ENCODE assay signal across 9 cellular contexts in the genomic region with DNA sequence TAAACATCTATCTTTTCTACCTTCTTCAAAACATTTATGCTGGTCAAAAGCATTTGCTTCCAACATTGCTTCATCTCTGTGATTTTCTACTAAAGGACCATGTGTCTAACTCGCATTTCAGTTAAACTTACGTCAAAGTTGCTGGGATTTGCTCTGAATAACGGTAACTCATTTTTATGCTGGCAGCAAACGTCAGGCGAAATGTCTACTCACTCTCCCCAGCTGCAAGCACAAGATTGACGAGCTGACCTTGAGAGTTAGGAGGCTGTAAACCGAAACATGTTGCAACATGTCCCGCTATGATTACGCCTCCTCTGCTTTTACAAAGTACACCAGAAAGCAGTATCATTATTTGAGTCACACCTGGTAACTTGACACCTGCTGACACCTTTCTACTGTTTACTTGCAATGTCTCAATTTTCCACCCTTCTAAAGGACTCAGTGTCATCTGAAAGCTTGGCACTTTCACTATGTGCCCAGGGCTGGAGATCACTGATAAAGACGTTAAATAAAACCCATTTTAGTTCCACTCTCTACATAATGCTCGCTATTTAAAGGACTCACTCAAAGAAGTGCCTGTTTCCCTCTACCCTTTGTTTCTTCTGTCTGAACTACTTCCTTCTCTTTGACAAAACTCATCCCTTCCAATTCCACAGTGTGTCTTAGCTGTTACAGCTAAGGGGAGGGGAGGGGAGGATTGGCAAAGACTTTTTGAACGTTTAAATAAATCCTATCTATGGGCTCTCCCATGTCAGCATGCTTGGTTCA.
DNase-seq lines count a peak whose midpoint lies in the region; ATAC-seq and TF ChIP-seq lines count a peak whose summit lies in the region.
"Had no signal": no experiment of that assay in that cellular context is flagged by ENCODE, and none has a peak within 500 bp of the region (broad histone marks: within the 10 kb centered on the region; RNA-seq: fewer than 3 reads in every experiment).

No MANE protein-coding gene starts in this region.

- H3K79me2 ChIP-seq in DND-41 (ENCODE audit: insufficient read depth, low read length), result no peaks in the 10 kb centered on the region

- H3K4me2 ChIP-seq in DND-41 (ENCODE audit: insufficient read depth, low read length), result no peak overlapping the region

- no peak overlapping the region for H3K9ac ChIP-seq in DND-41 (ENCODE audit: low read depth, low read length)

- H3K27ac ChIP-seq in DND-41 (ENCODE audit: low read length) (no peak overlapping the region), thymus (ENCODE audit: low read depth) (peak overlapping the region; percentile 90)
- H3K27ac ChIP-seq: SK-N-MC had no signal

- H3K4me3 ChIP-seq in DND-41 (ENCODE audit: low read depth in 1 of 2, low read length in 2 of 2) (no peak overlapping the region), thymus (ENCODE audit: low read length) (peak overlapping the region; percentile 21)
- H3K4me3 ChIP-seq: SK-N-MC had no signal

- peaks cover 27% of the 10 kb centered on the region for H3K4me1 ChIP-seq in DND-41 (ENCODE audit: insufficient read depth, low read length)
- peaks cover 19% of the 10 kb centered on the region for H3K4me1 ChIP-seq in thymus (ENCODE audit: control insufficient read depth, insufficient read depth, low read length)

- intact Hi-C loops in left colon (cut with DNase I, micrococcal nuclease), result no loop called here

- no peak overlapping the region for H2AFZ ChIP-seq in DND-41 (ENCODE audit: low read depth, low read length)

- peak; percentile 54; the same call in 2 of the 3 replicates for ATAC-seq in DND-41 (ENCODE audit: insufficient read depth, low read depth)
- ATAC-seq in GM19467 (IDR thresholded peaks at IDR 0.05; ENCODE audit: unreplicated experiment), result peak; percentile 84
- peak; percentile 86 for ATAC-seq in HG03460 (IDR thresholded peaks at IDR 0.05; ENCODE audit: unreplicated experiment)
- ATAC-seq in left colon, result peak; percentile 84

- H3K36me3 ChIP-seq in DND-41 (ENCODE audit: insufficient read depth, low read length), result no peaks in the 10 kb centered on the region
- H3K36me3 ChIP-seq in thymus (ENCODE audit: control insufficient read depth, insufficient read depth), result no peaks in the 10 kb centered on the region

- DNase-seq in DND-41, result no peak
- DNase-seq in NCI-H69 (lab: John Stamatoyannopoulos, UW), result peak; percentile 98
- DNase-seq in amniotic epithelial cell (ENCODE audit: low read depth), result peak; percentile 100
- DNase-seq in left colon, result peak in 1 of 2 donors; percentile 36
- no peak for DNase-seq in globus pallidus (ENCODE audit: low spot score)

- TF ChIP-seq CTCF in DND-41 (IDR thresholded peaks at IDR 0.05; ENCODE audit: borderline replicate concordance, extremely low read depth, low read length, poor library complexity, severe bottlenecking), result no peak

- H3K9me3 ChIP-seq in DND-41 (ENCODE audit: insufficient read depth, low read length, severe bottlenecking), result no peaks in the 10 kb centered on the region
- H3K9me3 ChIP-seq in thymus (ENCODE audit: control insufficient read depth), result no peaks in the 10 kb centered on the region

- no peaks in the 10 kb centered on the region for H4K20me1 ChIP-seq in DND-41 (ENCODE audit: insufficient read depth, low read length)

- H3K27me3 ChIP-seq in DND-41 (ENCODE audit: insufficient read depth, low read length, poor library complexity) (no peaks in the 10 kb centered on the region), thymus (ENCODE audit: control insufficient read depth, insufficient read depth) (no peaks in the 10 kb centered on the region)

- WGBS in thymus, result 22% methylated on average over 12 of the region's 12 CpGs

Comparison
In these comparisons a context has a peak if more than half of its experiments do, and no peak if none do; other contexts are left out.
1. DNase-seq: peak in NCI-H69 (single experiment) and amniotic epithelial cell (single experiment); none in DND-41 (single experiment) and globus pallidus (single experiment).
2. Peak in every context shown above with its lines, with median percentiles within 50 percentile points of each other: ATAC-seq.